Comparison of ENCODE assay signal across 31 cellular contexts in genomic region chr12:93852067-93852466, GRCh38.
DNase-seq lines count a peak whose midpoint lies in the region; ATAC-seq and TF ChIP-seq lines count a peak whose summit lies in the region.
"Had no signal": no experiment of that assay in that cellular context is flagged by ENCODE, and none has a peak within 500 bp of the region (broad histone marks: within the 10 kb centered on the region; RNA-seq: fewer than 3 reads in every experiment).

No MANE protein-coding gene starts in this region.

- TF ChIP-seq CTCF in DND-41 (IDR thresholded peaks at IDR 0.05; ENCODE audit: borderline replicate concordance, extremely low read depth, low read length, poor library complexity, severe bottlenecking) (no peak), neural progenitor cell (IDR thresholded peaks at IDR 0.05) (no peak), uterus (IDR thresholded peaks at IDR 0.05) (no peak)

- H3K27ac Mint-ChIP-seq in immature natural killer cell: peak overlapping the region in 4 of 6 donors; percentile 2 to 72 (median 48)
- peak overlapping the region; percentile 93 for H3K27ac Mint-ChIP-seq in neural progenitor cell
- H3K27ac Mint-ChIP-seq: activated T-helper 2 cell treated with anti-CD3 and anti-CD28 coated beads, Interferon-gamma antibody, Interleukin-2, Interleukin-4, amounts not matched to agents 10 μg/mL and 5 μg/mL and 100 μg/mL, durations not matched to agents 14 hours and 24 hours and 36 hours; HFFc6; memory B cell had no signal

- no peaks in the 10 kb centered on the region for H3F3A ChIP-seq in neural progenitor cell (ENCODE audit: low read depth)

- no peak overlapping the region for H3K4me3 ChIP-seq in DND-41 (ENCODE audit: low read depth in 1 of 2, low read length in 2 of 2)
- no peak overlapping the region for H3K4me3 ChIP-seq in neural progenitor cell
- no peak overlapping the region for H3K4me3 ChIP-seq in uterus
- H3K4me3 ChIP-seq: dorsolateral prefrontal cortex, Peyer's patch, smooth muscle cell had no signal

- H3K27me3 ChIP-seq in DND-41 (ENCODE audit: insufficient read depth, low read length, poor library complexity) (no peaks in the 10 kb centered on the region), neural progenitor cell (no peaks in the 10 kb centered on the region), uterus (no peaks in the 10 kb centered on the region)
- H3K27me3 ChIP-seq: brain microvascular endothelial cell, dorsolateral prefrontal cortex, Peyer's patch had no signal

- peaks cover 3 to 12% (median 4%) of the 10 kb centered on the region in 3 donors for H3K36me3 Mint-ChIP-seq in immature natural killer cell
- H3K36me3 Mint-ChIP-seq in neural progenitor cell: peaks cover 2% of the 10 kb centered on the region

- H3K4me1 ChIP-seq in DND-41 (ENCODE audit: insufficient read depth, low read length) (peaks cover 49% of the 10 kb centered on the region), neural progenitor cell (peaks cover 7% of the 10 kb centered on the region), uterus (no peaks in the 10 kb centered on the region)
- H3K4me1 ChIP-seq: Caco-2 had no signal

- H3K9ac ChIP-seq in DND-41 (ENCODE audit: low read depth, low read length) (no peak overlapping the region), neural progenitor cell (no peak overlapping the region)

- H4K20me1 ChIP-seq in DND-41 (ENCODE audit: insufficient read depth, low read length): no peaks in the 10 kb centered on the region
- H4K20me1 ChIP-seq in neural progenitor cell (ENCODE audit: low read depth): no peaks in the 10 kb centered on the region

- H3K27me3 Mint-ChIP-seq in immature natural killer cell (ENCODE audit: low read depth in 3 of 3) (peaks cover 0 to 15% (median 2%) of the 10 kb centered on the region in 3 donors), neural progenitor cell (ENCODE audit: insufficient read depth, low read depth) (no peaks in the 10 kb centered on the region)
- H3K27me3 Mint-ChIP-seq: activated naive CD4-positive, alpha-beta T cell treated with anti-CD3 and anti-CD28 coated beads, Interleukin-2, amount 50 U/mL, for 24 hours; memory B cell had no signal

- no peak for TF ChIP-seq POLR2A in uterus (IDR thresholded peaks at IDR 0.05)

- no peak overlapping the region for H2AFZ ChIP-seq in DND-41 (ENCODE audit: low read depth, low read length)
- no peak overlapping the region for H2AFZ ChIP-seq in neural progenitor cell (replicated peaks)

- intact Hi-C loops in uterus (cut with DNase I; ENCODE audit: low total_unique reads): no loop called here

- H3K9me3 ChIP-seq in DND-41 (ENCODE audit: insufficient read depth, low read length, severe bottlenecking): no peaks in the 10 kb centered on the region
- H3K9me3 ChIP-seq in neural progenitor cell (ENCODE audit: low read depth): no peaks in the 10 kb centered on the region
- no peaks in the 10 kb centered on the region for H3K9me3 ChIP-seq in uterus
- H3K9me3 ChIP-seq: Caco-2, Peyer's patch had no signal

- no peak overlapping the region for H3K4me2 ChIP-seq in DND-41 (ENCODE audit: insufficient read depth, low read length)
- H3K4me2 ChIP-seq in neural progenitor cell: peak overlapping the region; percentile 6
- H3K4me2 ChIP-seq: smooth muscle cell had no signal

- H3K4me1 Mint-ChIP-seq in immature natural killer cell (peaks cover 74 to 76% of the 10 kb centered on the region in 2 donors), neural progenitor cell (peaks cover 38% of the 10 kb centered on the region)

- H3K9me3 Mint-ChIP-seq in immature natural killer cell (no peaks in the 10 kb centered on the region), neural progenitor cell (no peaks in the 10 kb centered on the region)
- H3K9me3 Mint-ChIP-seq: HFFc6 had no signal

- H3K79me2 ChIP-seq in DND-41 (ENCODE audit: insufficient read depth, low read length) (no peaks in the 10 kb centered on the region), neural progenitor cell (ENCODE audit: low read depth) (no peaks in the 10 kb centered on the region)

- H3K27ac ChIP-seq in DND-41 (ENCODE audit: low read length): peak overlapping the region; percentile 72
- no peak overlapping the region for H3K27ac ChIP-seq in neural progenitor cell
- H3K27ac ChIP-seq in uterus: no peak overlapping the region
- H3K27ac ChIP-seq: 22Rv1, brain microvascular endothelial cell, dorsolateral prefrontal cortex had no signal

- peak overlapping the region in 4 of 5 donors; percentile 7 to 55 (median 38) for H3K4me3 Mint-ChIP-seq in immature natural killer cell
- H3K4me3 Mint-ChIP-seq in neural progenitor cell: no peak overlapping the region
- H3K4me3 Mint-ChIP-seq: activated naive CD4-positive, alpha-beta T cell treated with anti-CD3 and anti-CD28 coated beads, Interleukin-2, amount 50 U/mL, for 24 hours; CD14-positive monocyte; HFFc6; memory B cell had no signal

- H3K36me3 ChIP-seq in DND-41 (ENCODE audit: insufficient read depth, low read length) (0 out of 2 replicates have a peak, but pooled peaks cover 4% of the 10 kb centered on the region), neural progenitor cell (no peaks in the 10 kb centered on the region), uterus (no peaks in the 10 kb centered on the region)
- H3K36me3 ChIP-seq: brain microvascular endothelial cell, Peyer's patch had no signal

- ATAC-seq in DND-41 (ENCODE audit: insufficient read depth, low read depth): no peak

- peak; percentile 42 to 67 for DNase-seq in NCI-H187 (lab: John Stamatoyannopoulos, UW)
- DNase-seq in NCI-H187 treated with DMSO at 0.1 percent for 48 hours (lab: John Stamatoyannopoulos, UW): no peak
- no peak for DNase-seq in DND-41
- no peak for DNase-seq in immature natural killer cell
- DNase-seq in neural progenitor cell (ENCODE audit: low spot score): peak; percentile 19
- no peak for DNase-seq in uterus
- no peak for DNase-seq in occipital lobe (lab: John Stamatoyannopoulos, UW)
- DNase-seq in inferior parietal cortex (ENCODE audit: extremely low spot score): no peak
- DNase-seq: activated CD4-positive, CD25-positive, alpha-beta regulatory T cell treated with anti-CD3 and anti-CD28 coated beads, Interleukin-2, amount 50 U/mL, for 72 hours; activated CD8-positive, alpha-beta memory T cell treated with anti-CD3 and anti-CD28 coated beads for 24 hours; activated T-cell treated with anti-CD3 and anti-CD28 coated beads for 4 hours; amniotic stem cell; brain microvascular endothelial cell; Caco-2; DMS79 treated with DMSO at 0.1 percent for 48 hours; dorsolateral prefrontal cortex; foreskin melanocyte; HFFc6; left cardiac atrium; NCI-H1092 treated with DMSO at 0.1 percent for 48 hours; NCI-H1930; NCI-H82; Peyer's patch; SHP77; stimulated activated naive CD4-positive, alpha-beta T cell treated with Interleukin-2 at 50 U/mL for 16 hours had no signal

Comparison
In these comparisons a context has a peak if more than half of its experiments do, and no peak if none do; other contexts are left out.
1. DNase-seq: peak in NCI-H187 (2 of 2) and neural progenitor cell (single experiment); none in NCI-H187 treated with DMSO at 0.1 percent for 48 hours (single experiment), DND-41 (single experiment), immature natural killer cell (0 of 3), uterus (0 of 2), occipital lobe (single experiment) and inferior parietal cortex (single experiment).